Comparison of ENCODE assay signal across 21 cellular contexts in genomic region chr9:125421591-125422181, GRCh38.
"Had no signal": no experiment of that assay in that cellular context is flagged by ENCODE, and none has a peak within 500 bp of the region (broad histone marks: within the 10 kb centered on the region; RNA-seq: fewer than 3 reads in every experiment).

No MANE protein-coding gene starts in this region.

- H3K36me3 Mint-ChIP-seq: natural killer cell; stimulated activated memory B cell treated with anti-CD40 and anti-IgM and Interleukin-4, amounts not matched to agents 10 μg/mL and 1 μg/mL and 100 μg/mL, for 72 hours had no signal

- H3K4me1 ChIP-seq: foreskin keratinocyte, heart left ventricle, lower lobe of right lung, pancreas had no signal

- H3K9me3 ChIP-seq: esophagus muscularis mucosa, gastroesophageal sphincter, heart left ventricle, lower lobe of right lung, neutrophil, pancreas, sigmoid colon, thoracic aorta, tibial nerve, vagina had no signal

- DNase-seq: effector CD8-positive, alpha-beta T cell; foreskin keratinocyte; left colon; left ventricle myocardium superior; lower lobe of right lung; natural killer cell; retina; sigmoid colon; stimulated activated CD4-positive, alpha-beta T cell treated with anti-CD3 and anti-CD28 coated beads, Interleukin-4, amount 100 ng/mL, for 4 hours; stimulated activated naive CD8-positive, alpha-beta T cell treated with anti-CD3 and anti-CD28 coated beads, Interleukin-15, Interleukin-2, amounts not matched to agents 100 U/mL and 50 U/mL, for 24 hours had no signal

- H3K4me3 ChIP-seq: esophagus muscularis mucosa, gastroesophageal sphincter, heart left ventricle, hepatocyte, lower lobe of right lung, pancreas, sigmoid colon, thoracic aorta, tibial nerve, vagina had no signal

- H3K4me1 Mint-ChIP-seq: natural killer cell; stimulated activated memory B cell treated with anti-CD40 and anti-IgM and Interleukin-4, amounts not matched to agents 10 μg/mL and 1 μg/mL and 100 μg/mL, for 72 hours had no signal

- H3K79me2 ChIP-seq: hepatocyte had no signal

- H3K27ac ChIP-seq: esophagus muscularis mucosa, foreskin keratinocyte, gastroesophageal sphincter, heart left ventricle, hepatocyte, lower lobe of right lung, neutrophil, pancreas, sigmoid colon, thoracic aorta, tibial nerve, vagina had no signal

- ATAC-seq: foreskin keratinocyte; gastroesophageal sphincter; heart left ventricle; left colon; left ventricle myocardium superior; lower lobe of right lung; natural killer cell; pancreas; stimulated activated memory B cell treated with anti-CD40 and anti-IgM and Interleukin-4, amounts not matched to agents 10 μg/mL and 1 μg/mL and 100 μg/mL, for 72 hours; stimulated activated naive CD8-positive, alpha-beta T cell treated with anti-CD3 and anti-CD28 coated beads, Interleukin-15, Interleukin-2, amounts not matched to agents 100 U/mL and 50 U/mL, for 24 hours had no signal

- H3K27ac Mint-ChIP-seq: dendritic cell treated with granulocyte-macrophage colony-stimulating factor and Interleukin-4, amounts not matched to agents 40 ng/mL and 50 ng/mL, for 4 days; natural killer cell; stimulated activated memory B cell treated with anti-CD40 and anti-IgM and Interleukin-4, amounts not matched to agents 10 μg/mL and 1 μg/mL and 100 μg/mL, for 72 hours had no signal

- H2AFZ ChIP-seq: hepatocyte had no signal

- H3K36me3 ChIP-seq: esophagus muscularis mucosa, gastroesophageal sphincter, heart left ventricle, lower lobe of right lung, neutrophil, pancreas, sigmoid colon, thoracic aorta, tibial nerve, vagina had no signal

- H3K4me3 Mint-ChIP-seq: dendritic cell treated with granulocyte-macrophage colony-stimulating factor and Interleukin-4, amounts not matched to agents 40 ng/mL and 50 ng/mL, for 4 days; natural killer cell; stimulated activated memory B cell treated with anti-CD40 and anti-IgM and Interleukin-4, amounts not matched to agents 10 μg/mL and 1 μg/mL and 100 μg/mL, for 72 hours had no signal

- H3K9me3 Mint-ChIP-seq: dendritic cell treated with granulocyte-macrophage colony-stimulating factor and Interleukin-4, amounts not matched to agents 40 ng/mL and 50 ng/mL, for 4 days; natural killer cell; stimulated activated memory B cell treated with anti-CD40 and anti-IgM and Interleukin-4, amounts not matched to agents 10 μg/mL and 1 μg/mL and 100 μg/mL, for 72 hours had no signal

- H3K4me2 ChIP-seq: hepatocyte had no signal

- H3K27me3 ChIP-seq: esophagus muscularis mucosa, foreskin keratinocyte, gastroesophageal sphincter, heart left ventricle, hepatocyte, neutrophil, pancreas, sigmoid colon, tibial nerve, vagina had no signal

- H3K27me3 Mint-ChIP-seq: dendritic cell treated with granulocyte-macrophage colony-stimulating factor and Interleukin-4, amounts not matched to agents 40 ng/mL and 50 ng/mL, for 4 days; stimulated activated memory B cell treated with anti-CD40 and anti-IgM and Interleukin-4, amounts not matched to agents 10 μg/mL and 1 μg/mL and 100 μg/mL, for 72 hours had no signal
